Comparison of ENCODE assay signal across 20 cellular contexts in the genomic region with DNA sequence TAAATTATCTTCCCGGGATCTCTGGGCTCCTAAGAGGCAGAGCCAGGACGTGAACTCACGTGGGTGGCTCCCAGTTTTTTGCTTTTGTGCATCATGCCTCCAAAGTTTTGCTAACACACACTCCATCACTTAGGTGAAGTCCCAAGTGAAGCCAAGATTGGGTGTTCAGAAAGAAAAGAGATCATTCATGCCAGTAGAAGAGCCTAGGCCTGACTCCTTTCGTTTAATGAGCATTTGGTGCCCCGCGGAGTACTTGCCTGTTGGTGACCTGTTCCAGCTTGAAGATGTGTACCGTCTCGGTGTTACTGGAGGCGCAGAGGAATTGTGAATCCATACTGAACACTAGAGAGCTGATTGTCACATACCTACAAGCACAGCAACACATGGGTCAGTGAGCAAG.
"Had no signal": no experiment of that assay in that cellular context is flagged by ENCODE, and none has a peak within 500 bp of the region (broad histone marks: within the 10 kb centered on the region; RNA-seq: fewer than 3 reads in every experiment).

No MANE protein-coding gene starts in this region.

- H3K27ac ChIP-seq: esophagus squamous epithelium, pancreas, prostate gland, right lobe of liver, spleen had no signal

- H3K9me3 Mint-ChIP-seq: dendritic cell treated with granulocyte-macrophage colony-stimulating factor and Interleukin-4, amounts not matched to agents 40 ng/mL and 50 ng/mL, for 4 days; effector memory CD8-positive, alpha-beta T cell; immature natural killer cell; naive B cell; nephron; stimulated activated naive B cell treated with anti-CD40 and anti-IgM and Interleukin-4, amounts not matched to agents 10 μg/mL and 1 μg/mL and 100 μg/mL, for 72 hours had no signal

- ATAC-seq: effector memory CD8-positive, alpha-beta T cell; left colon; pancreas; right lobe of liver; stimulated activated naive B cell treated with anti-CD40 and anti-IgM and Interleukin-4, amounts not matched to agents 10 μg/mL and 1 μg/mL and 100 μg/mL, for 72 hours had no signal

- DNase-seq: effector memory CD8-positive, alpha-beta T cell; esophagus squamous epithelium; foreskin fibroblast; immature natural killer cell; kidney; left colon; mesendoderm; naive B cell; retina; right lobe of liver; stimulated activated CD4-positive, alpha-beta T cell treated with anti-CD3 and anti-CD28 coated beads, Interleukin-15, amount 100 ng/mL, for 24 hours; stimulated activated CD4-positive, alpha-beta T cell treated with anti-CD3 and anti-CD28 coated beads, Interleukin-1b, Interleukin-23, amount 100 ng/mL, for 48 hours; stimulated activated CD4-positive, alpha-beta T cell treated with anti-CD3 and anti-CD28 coated beads, Interleukin-4, amount 100 ng/mL, for 24 hours; stimulated activated naive B cell treated with anti-CD40 and anti-IgM and Interleukin-4, amounts not matched to agents 10 μg/mL and 1 μg/mL and 100 μg/mL, for 72 hours; trophoblast cell had no signal

- H3K4me3 Mint-ChIP-seq: dendritic cell treated with granulocyte-macrophage colony-stimulating factor and Interleukin-4, amounts not matched to agents 40 ng/mL and 50 ng/mL, for 4 days; effector memory CD8-positive, alpha-beta T cell; immature natural killer cell; naive B cell; nephron; stimulated activated naive B cell treated with anti-CD40 and anti-IgM and Interleukin-4, amounts not matched to agents 10 μg/mL and 1 μg/mL and 100 μg/mL, for 72 hours had no signal

- H3K27ac Mint-ChIP-seq: dendritic cell treated with granulocyte-macrophage colony-stimulating factor and Interleukin-4, amounts not matched to agents 40 ng/mL and 50 ng/mL, for 4 days; effector memory CD8-positive, alpha-beta T cell; naive B cell; nephron; stimulated activated naive B cell treated with anti-CD40 and anti-IgM and Interleukin-4, amounts not matched to agents 10 μg/mL and 1 μg/mL and 100 μg/mL, for 72 hours had no signal

- H3K27me3 Mint-ChIP-seq: dendritic cell treated with granulocyte-macrophage colony-stimulating factor and Interleukin-4, amounts not matched to agents 40 ng/mL and 50 ng/mL, for 4 days; effector memory CD8-positive, alpha-beta T cell; naive B cell; stimulated activated naive B cell treated with anti-CD40 and anti-IgM and Interleukin-4, amounts not matched to agents 10 μg/mL and 1 μg/mL and 100 μg/mL, for 72 hours had no signal

- H3K9me3 ChIP-seq: esophagus squamous epithelium, pancreas, prostate gland, right lobe of liver, spleen had no signal

- H3K27me3 ChIP-seq: esophagus squamous epithelium, pancreas, right lobe of liver, spleen had no signal

- H3K4me3 ChIP-seq: esophagus squamous epithelium, pancreas, prostate gland, right lobe of liver, spleen had no signal
